1 cellular context compared by ENCODE assay signal in genomic region chr19:55526216-55527196, GRCh38.
A peak's percentile ranks its signal among the peaks of the same experiment; 100 is the strongest.
TF ChIP-seq lines count a peak whose summit lies in the region.

No MANE protein-coding gene starts in this region.

TF ChIP-seq in K562, 482 proteins besides CTCF, POLR2A, EP300 and RAD21 (continues in another document):
- TF ChIP-seq, protein P1, sequence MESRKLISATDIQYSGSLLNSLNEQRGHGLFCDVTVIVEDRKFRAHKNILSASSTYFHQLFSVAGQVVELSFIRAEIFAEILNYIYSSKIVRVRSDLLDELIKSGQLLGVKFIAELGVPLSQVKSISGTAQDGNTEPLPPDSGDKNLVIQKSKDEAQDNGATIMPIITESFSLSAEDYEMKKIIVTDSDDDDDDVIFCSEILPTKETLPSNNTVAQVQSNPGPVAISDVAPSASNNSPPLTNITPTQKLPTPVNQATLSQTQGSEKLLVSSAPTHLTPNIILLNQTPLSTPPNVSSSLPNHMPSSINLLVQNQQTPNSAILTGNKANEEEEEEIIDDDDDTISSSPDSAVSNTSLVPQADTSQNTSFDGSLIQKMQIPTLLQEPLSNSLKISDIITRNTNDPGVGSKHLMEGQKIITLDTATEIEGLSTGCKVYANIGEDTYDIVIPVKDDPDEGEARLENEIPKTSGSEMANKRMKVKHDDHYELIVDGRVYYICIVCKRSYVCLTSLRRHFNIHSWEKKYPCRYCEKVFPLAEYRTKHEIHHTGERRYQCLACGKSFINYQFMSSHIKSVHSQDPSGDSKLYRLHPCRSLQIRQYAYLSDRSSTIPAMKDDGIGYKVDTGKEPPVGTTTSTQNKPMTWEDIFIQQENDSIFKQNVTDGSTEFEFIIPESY (CRISPR knock-in tag; IDR thresholded peaks at IDR 0.05), result peak; percentile 96
- no peak for TF ChIP-seq CCNT2 (IDR thresholded peaks at IDR 0.05; ENCODE audit: borderline replicate concordance, extremely low read depth, insufficient read length, low read depth, low read length)
- TF ChIP-seq E2F4 (CRISPR knock-in tag; IDR thresholded peaks at IDR 0.05; ENCODE audit: low read depth), result peak; percentile 59; the same call in 1 of the 2 replicates
- TF ChIP-seq ZBTB2 (IDR thresholded peaks at IDR 0.05), result no peak
- TF ChIP-seq JUN (IDR thresholded peaks at IDR 0.05; ENCODE audit: borderline replicate concordance, low read depth, low read length), result no peak
- 0 out of 2 replicates have a peak, but pooled peaks have one; percentile 71 for TF ChIP-seq JUN (CRISPR knock-in tag; IDR thresholded peaks at IDR 0.05; ENCODE audit: borderline replicate concordance)
- TF ChIP-seq ETV1 (tag; conservative IDR thresholded peaks at IDR 0.05; ENCODE audit: low read depth), result no peak
- peak in 1 of 2 experiments; percentile 36; a peak in 1 of 4 replicates for TF ChIP-seq NRF1 (conservative IDR thresholded peaks at IDR 0.05 in 1 of 2, IDR thresholded peaks at IDR 0.05 in 1 of 2)
- TF ChIP-seq ARHGAP35 (IDR thresholded peaks at IDR 0.05; ENCODE audit: partially characterized antibody), result no peak
- TF ChIP-seq GATAD2B (IDR thresholded peaks at IDR 0.05; ENCODE audit: borderline replicate concordance), result no peak
- no peak for TF ChIP-seq KLF13 (tag; IDR thresholded peaks at IDR 0.05; ENCODE audit: borderline replicate concordance, low read depth)
- no peak for TF ChIP-seq CBX3 (IDR thresholded peaks at IDR 0.05; ENCODE audit: borderline replicate concordance in 1 of 2, low read length in 2 of 2)
- TF ChIP-seq, protein P2, sequence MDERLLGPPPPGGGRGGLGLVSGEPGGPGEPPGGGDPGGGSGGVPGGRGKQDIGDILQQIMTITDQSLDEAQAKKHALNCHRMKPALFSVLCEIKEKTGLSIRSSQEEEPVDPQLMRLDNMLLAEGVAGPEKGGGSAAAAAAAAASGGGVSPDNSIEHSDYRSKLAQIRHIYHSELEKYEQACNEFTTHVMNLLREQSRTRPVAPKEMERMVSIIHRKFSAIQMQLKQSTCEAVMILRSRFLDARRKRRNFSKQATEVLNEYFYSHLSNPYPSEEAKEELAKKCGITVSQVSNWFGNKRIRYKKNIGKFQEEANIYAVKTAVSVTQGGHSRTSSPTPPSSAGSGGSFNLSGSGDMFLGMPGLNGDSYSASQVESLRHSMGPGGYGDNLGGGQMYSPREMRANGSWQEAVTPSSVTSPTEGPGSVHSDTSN (CRISPR knock-in tag; IDR thresholded peaks at IDR 0.05; ENCODE audit: low read depth), result no peak
- TF ChIP-seq, protein P2 (tag; conservative IDR thresholded peaks at IDR 0.05; ENCODE audit: low read depth), result no peak
- TF ChIP-seq NR3C1 (CRISPR knock-in tag; IDR thresholded peaks at IDR 0.05), result no peak
- no peak for TF ChIP-seq NCOA6 (IDR thresholded peaks at IDR 0.05)
- no peak for TF ChIP-seq ZNF696 (CRISPR knock-in tag; conservative IDR thresholded peaks at IDR 0.05)
- TF ChIP-seq CTBP1 (IDR thresholded peaks at IDR 0.05; ENCODE audit: borderline replicate concordance), result no peak
- TF ChIP-seq HMGN3 (IDR thresholded peaks at IDR 0.05; ENCODE audit: borderline replicate concordance, extremely low read depth, insufficient read length, low read depth, low read length), result no peak
- no peak for TF ChIP-seq ZNF518B (CRISPR knock-in tag; IDR thresholded peaks at IDR 0.05)
- TF ChIP-seq, protein P3, sequence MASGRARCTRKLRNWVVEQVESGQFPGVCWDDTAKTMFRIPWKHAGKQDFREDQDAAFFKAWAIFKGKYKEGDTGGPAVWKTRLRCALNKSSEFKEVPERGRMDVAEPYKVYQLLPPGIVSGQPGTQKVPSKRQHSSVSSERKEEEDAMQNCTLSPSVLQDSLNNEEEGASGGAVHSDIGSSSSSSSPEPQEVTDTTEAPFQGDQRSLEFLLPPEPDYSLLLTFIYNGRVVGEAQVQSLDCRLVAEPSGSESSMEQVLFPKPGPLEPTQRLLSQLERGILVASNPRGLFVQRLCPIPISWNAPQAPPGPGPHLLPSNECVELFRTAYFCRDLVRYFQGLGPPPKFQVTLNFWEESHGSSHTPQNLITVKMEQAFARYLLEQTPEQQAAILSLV (tag; IDR thresholded peaks at IDR 0.05), result no peak
- no peak for TF ChIP-seq NONO (IDR thresholded peaks at IDR 0.05; ENCODE audit: low read depth in 2 of 2, low read length in 1 of 2)
- TF ChIP-seq RERE (CRISPR knock-in tag; IDR thresholded peaks at IDR 0.05; ENCODE audit: borderline replicate concordance), result no peak
- no peak for TF ChIP-seq ZNF140 (CRISPR knock-in tag; IDR thresholded peaks at IDR 0.05)
- TF ChIP-seq ZNF316 (IDR thresholded peaks at IDR 0.05), result no peak
- no peak for TF ChIP-seq ZNF639 (CRISPR knock-in tag; conservative IDR thresholded peaks at IDR 0.05 in 1 of 2, IDR thresholded peaks at IDR 0.05 in 1 of 2)
- TF ChIP-seq, protein P4, sequence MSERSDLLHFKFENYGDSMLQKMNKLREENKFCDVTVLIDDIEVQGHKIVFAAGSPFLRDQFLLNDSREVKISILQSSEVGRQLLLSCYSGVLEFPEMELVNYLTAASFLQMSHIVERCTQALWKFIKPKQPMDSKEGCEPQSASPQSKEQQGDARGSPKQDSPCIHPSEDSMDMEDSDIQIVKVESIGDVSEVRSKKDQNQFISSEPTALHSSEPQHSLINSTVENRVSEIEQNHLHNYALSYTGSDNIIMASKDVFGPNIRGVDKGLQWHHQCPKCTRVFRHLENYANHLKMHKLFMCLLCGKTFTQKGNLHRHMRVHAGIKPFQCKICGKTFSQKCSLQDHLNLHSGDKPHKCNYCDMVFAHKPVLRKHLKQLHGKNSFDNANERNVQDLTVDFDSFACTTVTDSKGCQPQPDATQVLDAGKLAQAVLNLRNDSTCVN (CRISPR knock-in tag; IDR thresholded peaks at IDR 0.05), result no peak
- TF ChIP-seq KAT2B (IDR thresholded peaks at IDR 0.05; ENCODE audit: low read depth, low read length), result no peak
- peak; percentile 56; the same call in 1 of the 2 replicates for TF ChIP-seq ZNF431 (CRISPR knock-in tag; IDR thresholded peaks at IDR 0.05)
- peak; percentile 42 for TF ChIP-seq MYNN (IDR thresholded peaks at IDR 0.05)
- TF ChIP-seq MYNN (CRISPR knock-in tag; IDR thresholded peaks at IDR 0.05), result no peak
- TF ChIP-seq RFX1 (IDR thresholded peaks at IDR 0.05), result no peak
- TF ChIP-seq, protein P5, sequence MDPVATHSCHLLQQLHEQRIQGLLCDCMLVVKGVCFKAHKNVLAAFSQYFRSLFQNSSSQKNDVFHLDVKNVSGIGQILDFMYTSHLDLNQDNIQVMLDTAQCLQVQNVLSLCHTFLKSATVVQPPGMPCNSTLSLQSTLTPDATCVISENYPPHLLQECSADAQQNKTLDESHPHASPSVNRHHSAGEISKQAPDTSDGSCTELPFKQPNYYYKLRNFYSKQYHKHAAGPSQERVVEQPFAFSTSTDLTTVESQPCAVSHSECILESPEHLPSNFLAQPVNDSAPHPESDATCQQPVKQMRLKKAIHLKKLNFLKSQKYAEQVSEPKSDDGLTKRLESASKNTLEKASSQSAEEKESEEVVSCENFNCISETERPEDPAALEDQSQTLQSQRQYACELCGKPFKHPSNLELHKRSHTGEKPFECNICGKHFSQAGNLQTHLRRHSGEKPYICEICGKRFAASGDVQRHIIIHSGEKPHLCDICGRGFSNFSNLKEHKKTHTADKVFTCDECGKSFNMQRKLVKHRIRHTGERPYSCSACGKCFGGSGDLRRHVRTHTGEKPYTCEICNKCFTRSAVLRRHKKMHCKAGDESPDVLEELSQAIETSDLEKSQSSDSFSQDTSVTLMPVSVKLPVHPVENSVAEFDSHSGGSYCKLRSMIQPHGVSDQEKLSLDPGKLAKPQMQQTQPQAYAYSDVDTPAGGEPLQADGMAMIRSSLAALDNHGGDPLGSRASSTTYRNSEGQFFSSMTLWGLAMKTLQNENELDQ (CRISPR knock-in tag; IDR thresholded peaks at IDR 0.05; ENCODE audit: borderline replicate concordance), result no peak
- TF ChIP-seq POLR2AphosphoS5 (IDR thresholded peaks at IDR 0.05; ENCODE audit: control insufficient read depth, insufficient read depth, low read depth, low read length), result no peak
- TF ChIP-seq ZBED1 (IDR thresholded peaks at IDR 0.05), result no peak
